In genomic region chr7:148772297-148773089, GRCh38 we compare ENCODE assay signal across 8 cellular contexts.
A peak's percentile ranks its signal among the peaks of the same experiment; 100 is the strongest.
DNase-seq lines count a peak whose midpoint lies in the region; ATAC-seq, FAIRE-seq and TF ChIP-seq lines count a peak whose summit lies in the region.

No MANE protein-coding gene starts in this region.

- H3K9me3 ChIP-seq in RWPE2 (ENCODE audit: severe bottlenecking) (no peaks in the 10 kb centered on the region), endothelial cell of umbilical vein (replicated peaks; ENCODE audit: control insufficient read depth, insufficient read depth, low read length) (no peaks in the 10 kb centered on the region), Caco-2 (no peaks in the 10 kb centered on the region)

- no peaks in the 10 kb centered on the region for H3K4me1 Mint-ChIP-seq in Caco-2 (ENCODE audit: low read depth, unreplicated experiment)
- H3K4me1 Mint-ChIP-seq in CD14-positive monocyte = no peaks in the 10 kb centered on the region

- no TSS peak for BruUV-seq in endothelial cell of umbilical vein (replicated peaks; lab: Mats Ljungman, UMichigan)
- BruUV-seq in Caco-2 (replicated peaks; lab: Mats Ljungman, UMichigan) = no TSS peak

- intact Hi-C loops in endothelial cell of umbilical vein (cut with micrococcal nuclease) (loop anchor here (2.0 to 10.0 kb wide), 2 partner anchors 72 to 198 kb away; no protein-coding TSS in a partner anchor), Caco-2 (cut with micrococcal nuclease; ENCODE audit: unreplicated experiment) (no loop called here), CD14-positive monocyte (cut with micrococcal nuclease) (no loop called here)

- H3K27me3 Mint-ChIP-seq in Caco-2 (ENCODE audit: insufficient read depth, unreplicated experiment) = no peaks in the 10 kb centered on the region
- no peaks in the 10 kb centered on the region for H3K27me3 Mint-ChIP-seq in CD14-positive monocyte (ENCODE audit: low read depth in 3 of 3)

- CTCF ChIA-PET in endothelial cell of umbilical vein (lab: Charles Lee) (interaction anchor here (0.6 to 1.4 kb wide), 4 partner anchors 12 to 316 kb away, joined by 3 to 4 read pairs (median 3); no protein-coding TSS in a partner anchor), Caco-2 (lab: Charles Lee) (no interaction called here)

- H3K36me3 ChIP-seq in RWPE2 (ENCODE audit: low read depth) (peaks cover 63% of the 10 kb centered on the region), endothelial cell of umbilical vein (ENCODE audit: control insufficient read depth in 2 of 2, extremely low read depth in 1 of 2, insufficient read depth in 2 of 2, low read length in 2 of 2) (peaks cover 0 to 12% of the 10 kb centered on the region in 2 experiments), Caco-2 (ENCODE audit: control insufficient read depth, insufficient read depth, low read length) (peaks cover 1% of the 10 kb centered on the region)

- H4K20me1 ChIP-seq in endothelial cell of umbilical vein (replicated peaks; ENCODE audit: control insufficient read depth, extremely low read depth, insufficient read depth, low read length) = no peaks in the 10 kb centered on the region

- H3K79me2 ChIP-seq in endothelial cell of umbilical vein (ENCODE audit: control insufficient read depth, insufficient read depth, low read length) = peaks cover 4% of the 10 kb centered on the region

- DNase-seq in GM04504 (ENCODE audit: low read depth) = peak; percentile 58
- peak; percentile 75 for DNase-seq in RWPE2 (ENCODE audit: low spot score)
- peak; percentile 79 for DNase-seq in endothelial cell of umbilical vein (ENCODE audit: low read depth, low spot score)
- DNase-seq in stimulated activated CD4-positive, alpha-beta T cell treated with anti-CD3 and anti-CD28 coated beads, Interleukin-12 subunit alpha, Interleukin-12 subunit beta, amount 100 ng/mL, for 48 hours (ENCODE audit: low read depth in 2 of 3, low spot score in 1 of 3) = peak; percentile 8 to 13 (median 13)
- no peak for DNase-seq in Caco-2
- DNase-seq in CD14-positive monocyte (ENCODE audit: low spot score) = no peak
- no peak for DNase-seq in globus pallidus (ENCODE audit: low spot score)

- H3K27me3 ChIP-seq in RWPE2 (ENCODE audit: insufficient read depth, poor library complexity, severe bottlenecking) (no peaks in the 10 kb centered on the region), endothelial cell of umbilical vein (ENCODE audit: control insufficient read depth in 2 of 2, insufficient read depth in 2 of 2, low read length in 2 of 2) (no peaks in the 10 kb centered on the region), Caco-2 (replicated peaks; ENCODE audit: control insufficient read depth, insufficient read depth, low read length) (no peaks in the 10 kb centered on the region)

- no peak overlapping the region for H3K9ac ChIP-seq in endothelial cell of umbilical vein (replicated peaks; ENCODE audit: extremely low read depth, insufficient read depth, low read length)

- no peak overlapping the region for H3K27ac Mint-ChIP-seq in Caco-2 (ENCODE audit: unreplicated experiment)
- peak overlapping the region in 3 of 7 donors; percentile 14 to 42 (median 28) for H3K27ac Mint-ChIP-seq in CD14-positive monocyte

- H3K9me3 Mint-ChIP-seq in Caco-2 (ENCODE audit: unreplicated experiment) = no peaks in the 10 kb centered on the region
- no peaks in the 10 kb centered on the region for H3K9me3 Mint-ChIP-seq in CD14-positive monocyte

- H3K9me1 ChIP-seq in endothelial cell of umbilical vein (replicated peaks; ENCODE audit: control insufficient read depth, extremely low read depth, insufficient read depth, low read length) = no peaks in the 10 kb centered on the region

- H3K4me3 ChIP-seq in RWPE2 (ENCODE audit: severe bottlenecking) (no peak overlapping the region), endothelial cell of umbilical vein (replicated peaks in 1 of 3; ENCODE audit: insufficient read depth in 1 of 3, low read depth in 1 of 3, low read length in 3 of 3) (no peak overlapping the region), Caco-2 (ENCODE audit: low read depth, low read length) (no peak overlapping the region)

- no peak for TF ChIP-seq CTCF in RWPE2 (IDR thresholded peaks at IDR 0.05; ENCODE audit: poor library complexity, severe bottlenecking)
- no peak for TF ChIP-seq CTCF in endothelial cell of umbilical vein (IDR thresholded peaks at IDR 0.05; ENCODE audit: extremely low read depth in 1 of 2, insufficient read depth in 1 of 2, low read depth in 1 of 2, low read length in 2 of 2)
- no peak for TF ChIP-seq CTCF in Caco-2 (IDR thresholded peaks at IDR 0.05; ENCODE audit: insufficient read depth in 1 of 2, low read depth in 1 of 2, low read length in 1 of 2, severe bottlenecking in 1 of 2, unreplicated experiment in 1 of 2)
- no peak for TF ChIP-seq CTCF in CD14-positive monocyte (IDR thresholded peaks at IDR 0.05)

- H3K4me3 Mint-ChIP-seq in Caco-2 (ENCODE audit: unreplicated experiment) = no peak overlapping the region
- H3K4me3 Mint-ChIP-seq in CD14-positive monocyte = no peak overlapping the region

- ATAC-seq in RWPE2 (ENCODE audit: low read depth) (peak; percentile 100), HG02642 (IDR thresholded peaks at IDR 0.05; ENCODE audit: poor library complexity, unreplicated experiment) (no peak)

- H3K36me3 Mint-ChIP-seq in Caco-2 (ENCODE audit: insufficient read depth, unreplicated experiment) (peaks cover 75% of the 10 kb centered on the region), CD14-positive monocyte (peaks cover 69 to 84% of the 10 kb centered on the region in 2 donors)

- peaks cover 6% of the 10 kb centered on the region for H3K4me1 ChIP-seq in RWPE2 (ENCODE audit: insufficient read depth, poor library complexity, severe bottlenecking)
- H3K4me1 ChIP-seq in endothelial cell of umbilical vein (ENCODE audit: control insufficient read depth, extremely low read depth, insufficient read depth, low read length) = peaks cover 10% of the 10 kb centered on the region
- no peaks in the 10 kb centered on the region for H3K4me1 ChIP-seq in Caco-2

- dilution Hi-C loops in endothelial cell of umbilical vein (cut with MboI; ENCODE audit: extremely low pct_ligation_motif_present, low sequenced_read_pairs) = no loop called here

- peak; percentile 94 for FAIRE-seq in endothelial cell of umbilical vein (lab: Jason Lieb, UNC)

- H3K4me2 ChIP-seq in endothelial cell of umbilical vein (ENCODE audit: insufficient read depth, low read length) = no peak overlapping the region

- no peak overlapping the region for H2AFZ ChIP-seq in endothelial cell of umbilical vein (ENCODE audit: low read depth, low read length)

- H3K27ac ChIP-seq in RWPE2 (ENCODE audit: poor library complexity, severe bottlenecking) = peak overlapping the region; percentile 58
- peak overlapping the region; percentile 47 for H3K27ac ChIP-seq in endothelial cell of umbilical vein (ENCODE audit: insufficient read depth, low read depth, low read length)

- POLR2A ChIA-PET in endothelial cell of umbilical vein (lab: Charles Lee) (no interaction called here), Caco-2 (lab: Charles Lee) (no interaction called here)

- no peak for TF ChIP-seq POLR2A in endothelial cell of umbilical vein (IDR thresholded peaks at IDR 0.05; ENCODE audit: low read depth, low read length)

TF ChIP-seq in endothelial cell of umbilical vein, 7 proteins besides CTCF, POLR2A, EP300 and RAD21:
- TF ChIP-seq FOS (IDR thresholded peaks at IDR 0.05; ENCODE audit: borderline replicate concordance, insufficient read depth, low read length) (peak; percentile 96), POLR2AphosphoS5 (IDR thresholded peaks at IDR 0.05; ENCODE audit: insufficient read depth, low read depth, low read length) (peak; percentile 59), MAX (IDR thresholded peaks at IDR 0.05; ENCODE audit: insufficient read depth, insufficient read length) (no peak), JUN (IDR thresholded peaks at IDR 0.05; ENCODE audit: borderline replicate concordance, insufficient read depth, insufficient read length, low read depth) (peak; percentile 86)

Comparison
In these comparisons a context has a peak if more than half of its experiments do, and no peak if none do; other contexts are left out.
1. DNase-seq: peak in GM04504 (single experiment), RWPE2 (single experiment), endothelial cell of umbilical vein (single experiment) and stimulated activated CD4-positive, alpha-beta T cell treated with anti-CD3 and anti-CD28 coated beads, Interleukin-12 subunit alpha, Interleukin-12 subunit beta, amount 100 ng/mL, for 48 hours (3 of 3); none in Caco-2 (0 of 2), CD14-positive monocyte (single experiment) and globus pallidus (single experiment).